ENCODE assay signal across 8 cellular contexts in the genomic region with DNA sequence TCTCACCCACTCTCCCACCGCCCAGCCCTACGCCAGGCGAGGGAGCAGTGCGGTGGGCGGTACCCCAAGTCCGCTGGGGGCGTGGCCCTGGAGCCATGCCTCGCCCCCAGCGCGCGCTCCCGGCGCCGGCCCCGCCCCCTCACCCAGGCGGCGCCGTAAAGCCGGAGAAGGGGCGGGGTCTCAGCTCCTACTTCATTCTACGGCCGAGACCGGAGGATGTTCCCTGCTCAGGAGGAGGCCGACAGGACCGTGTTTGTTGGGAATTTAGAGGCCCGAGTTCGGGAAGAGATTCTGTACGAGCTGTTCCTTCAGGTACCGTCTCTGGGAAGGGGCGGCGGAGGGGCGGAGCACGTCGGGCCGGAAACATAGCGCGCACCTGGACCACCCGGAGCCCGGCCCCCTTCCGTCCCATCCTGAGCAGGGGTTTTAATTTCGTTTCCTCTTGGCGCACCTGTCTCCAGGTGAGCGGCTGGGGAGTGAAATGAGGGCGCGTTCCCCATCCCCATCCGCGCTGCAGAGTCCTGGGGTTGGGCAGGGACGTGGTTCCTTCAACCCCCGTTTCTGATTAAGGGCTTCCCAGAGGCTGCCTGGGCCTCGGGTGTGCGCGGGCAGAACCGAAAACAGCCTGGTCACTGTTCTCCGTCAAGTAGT. TPM values are rescaled to one million over a fixed set of nuclear protein-coding genes. Genes with fewer than 3 reads are reported as not detected.
DNase-seq lines count a peak whose midpoint lies in the region; ATAC-seq and TF ChIP-seq lines count a peak whose summit lies in the region.

A gene with protein sequence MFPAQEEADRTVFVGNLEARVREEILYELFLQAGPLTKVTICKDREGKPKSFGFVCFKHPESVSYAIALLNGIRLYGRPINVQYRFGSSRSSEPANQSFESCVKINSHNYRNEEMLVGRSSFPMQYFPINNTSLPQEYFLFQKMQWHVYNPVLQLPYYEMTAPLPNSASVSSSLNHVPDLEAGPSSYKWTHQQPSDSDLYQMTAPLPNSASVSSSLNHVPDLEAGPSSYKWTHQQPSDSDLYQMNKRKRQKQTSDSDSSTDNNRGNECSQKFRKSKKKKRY (plus strand): TSS at position 187 of the 651 bp plus-strand sequence. CDS start 30 bp downstream, at position 217.

- H3K27ac Mint-ChIP-seq in endothelial cell (ENCODE audit: unreplicated experiment), result no peak within 1 kb of the TSS

- peak; percentile 89 for ATAC-seq in HG03097 (IDR thresholded peaks at IDR 0.05; ENCODE audit: low FRiP score, unreplicated experiment)

- no peaks in the 10 kb centered on the region for H3K9me3 Mint-ChIP-seq in endothelial cell (ENCODE audit: unreplicated experiment)

- no peak for TF ChIP-seq CTCF in endothelial cell (IDR thresholded peaks at IDR 0.05; ENCODE audit: unreplicated experiment)

- H3K36me3 Mint-ChIP-seq in endothelial cell (ENCODE audit: low read depth, unreplicated experiment), result no peaks in the 10 kb centered on the region

- DNase-seq in SIG-M5 treated with dmso at 0.1 percent for 504 hours (lab: John Stamatoyannopoulos, UW; ENCODE audit: unreplicated experiment) (peak; percentile 45), SIG-M5 (lab: John Stamatoyannopoulos, UW) (no peak), NCI-H526 (lab: John Stamatoyannopoulos, UW) (peak; percentile 57 to 92), endothelial cell (ENCODE audit: low spot score) (peak; percentile 91), midbrain (lab: John Stamatoyannopoulos, UW) (peak; percentile 67)
- DNase-seq in activated CD8-positive, alpha-beta memory T cell treated with anti-CD3 and anti-CD28 coated beads for 48 hours (ENCODE audit: low read depth in 2 of 3, low spot score in 2 of 3), result peak; percentile 42 to 57 (median 49)
- DNase-seq in stimulated activated CD8-positive, alpha-beta memory T cell treated with anti-CD3 and anti-CD28 coated beads, Interleukin-15, amount 100 ng/mL, for 24 hours (ENCODE audit: low read depth), result peak; percentile 58

- no peaks in the 10 kb centered on the region for H3K27me3 Mint-ChIP-seq in endothelial cell (ENCODE audit: unreplicated experiment)

- no peaks in the 10 kb centered on the region for H3K4me1 Mint-ChIP-seq in endothelial cell (ENCODE audit: unreplicated experiment)

- peak within 1 kb of the TSS; percentile 88 for H3K4me3 Mint-ChIP-seq in endothelial cell (ENCODE audit: unreplicated experiment)

RNA-seq across cellular contexts. Expression of the gene that starts here (rescaled TPM):
- 4.8 TPM for total RNA-seq in endothelial cell (ENCODE audit: unreplicated experiment)
